In the genomic region with DNA sequence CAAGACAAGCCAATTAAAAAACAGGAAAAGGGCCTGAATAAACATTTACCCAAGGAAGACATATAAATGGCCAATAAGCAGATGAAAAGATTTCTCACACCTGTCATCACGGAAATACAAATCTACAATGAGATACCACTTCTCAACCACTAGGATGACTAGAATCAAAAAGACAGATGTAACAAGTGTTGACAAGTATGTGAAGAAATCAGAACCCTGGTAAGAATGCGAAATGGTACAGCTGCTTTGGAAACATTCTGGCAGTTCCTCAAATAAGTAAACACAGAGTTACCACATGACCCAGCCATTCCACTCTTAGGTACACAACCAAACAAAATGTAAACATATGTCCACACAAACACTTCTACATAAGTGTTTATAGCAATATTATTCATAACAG, we compare ENCODE assay signal across 10 cellular contexts. TPM values are rescaled to one million over a fixed set of nuclear protein-coding genes. Genes with fewer than 3 reads are reported as not detected.
DNase-seq lines count a peak whose midpoint lies in the region; ATAC-seq and TF ChIP-seq lines count a peak whose summit lies in the region.
"Had no signal": no experiment of that assay in that cellular context is flagged by ENCODE, and none has a peak within 500 bp of the region (broad histone marks: within the 10 kb centered on the region; RNA-seq: fewer than 3 reads in every experiment).

No MANE protein-coding gene starts in this region.

- in situ Hi-C loops in GM13977 (cut with MboI; ENCODE audit: low pct_unique_long_range_greater_than_20kb, low sequenced_read_pairs, unreplicated experiment): no loop called here

- H3K4me3 ChIP-seq in NB4 (ENCODE audit: low read depth, low read length) (no peak overlapping the region), cardiac fibroblast (replicated peaks in 1 of 2; ENCODE audit: low read depth in 2 of 2, low read length in 2 of 2) (no peak overlapping the region)

- TF ChIP-seq CTCF in NB4 (IDR thresholded peaks at IDR 0.05; ENCODE audit: low read depth, low read length): no peak
- peak; percentile 10 for TF ChIP-seq CTCF in cardiac fibroblast (IDR thresholded peaks at IDR 0.05; ENCODE audit: low read depth, low read length)
- no peak for TF ChIP-seq CTCF in GM13977 (IDR thresholded peaks at IDR 0.05; ENCODE audit: extremely low read depth, insufficient read depth, missing control alignments)

- no peak for TF ChIP-seq POLR2A in NB4 (IDR thresholded peaks at IDR 0.05; ENCODE audit: extremely low read depth, insufficient read length)

- DNase-seq in ELR (ENCODE audit: low read depth): peak; percentile 13
- peak; percentile 8 for DNase-seq in NB4 (ENCODE audit: low read depth)
- peak; percentile 52 to 54 for DNase-seq in cardiac fibroblast (ENCODE audit: low read depth in 2 of 2)
- DNase-seq in myocyte (ENCODE audit: low read depth): peak; percentile 83
- no peak for DNase-seq in GM13977 (ENCODE audit: low spot score)
- DNase-seq: activated B cell treated with CpG ODN at 0.5 μM for 24 hours; activated effector memory CD4-positive, alpha-beta T cell treated with anti-CD3 and anti-CD28 coated beads, Interleukin-2, amount 50 U/mL, for 16 hours had no signal

- ATAC-seq in GM19395 (IDR thresholded peaks at IDR 0.05; ENCODE audit: unreplicated experiment) (no peak), HG02981 (IDR thresholded peaks at IDR 0.05; ENCODE audit: unreplicated experiment) (no peak), GM19463 (IDR thresholded peaks at IDR 0.05; ENCODE audit: unreplicated experiment) (no peak)

RNA-seq across cellular contexts. Expression of gene LEAP2, which starts 32.5 kb away (rescaled TPM):
- total RNA-seq in myocyte: 0.88 and 1.0 TPM in 2 replicates
- polyA plus RNA-seq in myocyte (2012): 1.5 TPM

RNA-seq across cellular contexts. Expression of gene UQCRQ, which starts 39.5 kb away (rescaled TPM):
- total RNA-seq in myocyte: 99.8 and 134 TPM in 2 replicates
- 511 TPM for polyA plus RNA-seq in myocyte (2012)

RNA-seq across cellular contexts. Expression of gene GDF9, which starts 39.7 kb away (rescaled TPM):
- total RNA-seq in myocyte: 0.27 and 0.57 TPM in 2 replicates
- 0.34 TPM for polyA plus RNA-seq in myocyte (2012)

RNA-seq across cellular contexts. Expression of gene AFF4, which starts 57.5 kb away (rescaled TPM):
- total RNA-seq in myocyte: 87.9 and 98.6 TPM in 2 replicates
- 35.7 TPM for polyA plus RNA-seq in myocyte (2012)
